Comparison of ENCODE assay signal across 8 cellular contexts in genomic region chr2:196170681-196171247, GRCh38. TPM values are rescaled to one million over a fixed set of nuclear protein-coding genes. Genes with fewer than 3 reads are reported as not detected.
DNase-seq lines count a peak whose midpoint lies in the region; ATAC-seq and TF ChIP-seq lines count a peak whose summit lies in the region.

No MANE protein-coding gene starts in this region.

- no TSS peak for BruUV-seq in Caco-2 (replicated peaks; lab: Mats Ljungman, UMichigan)

- peak overlapping the region; percentile 56 for H3K9ac ChIP-seq in endodermal cell (ENCODE audit: extremely low read depth, low read length, poor library complexity, severe bottlenecking)
- peak overlapping the region; percentile 37 for H3K9ac ChIP-seq in muscle layer of colon (ENCODE audit: low read length)

- H3K9me3 ChIP-seq in Caco-2 (no peaks in the 10 kb centered on the region), endodermal cell (ENCODE audit: control insufficient read depth, low read length) (no peaks in the 10 kb centered on the region), muscle layer of colon (ENCODE audit: low read length) (no peaks in the 10 kb centered on the region)

- H3K9me3 Mint-ChIP-seq in Caco-2 (ENCODE audit: unreplicated experiment): no peaks in the 10 kb centered on the region
- no peaks in the 10 kb centered on the region for H3K9me3 Mint-ChIP-seq in endodermal cell

- TF ChIP-seq CTCF in Caco-2 (IDR thresholded peaks at IDR 0.05; ENCODE audit: insufficient read depth in 1 of 2, low read depth in 1 of 2, low read length in 1 of 2, severe bottlenecking in 1 of 2, unreplicated experiment in 1 of 2) (no peak), HL-60 (IDR thresholded peaks at IDR 0.05; ENCODE audit: insufficient read depth, low read length) (no peak), WI38 (IDR thresholded peaks at IDR 0.05; ENCODE audit: low read depth, low read length) (no peak), endodermal cell (conservative IDR thresholded peaks at IDR 0.05) (no peak)

- H3K27ac Mint-ChIP-seq in Caco-2 (ENCODE audit: unreplicated experiment) (peak overlapping the region; percentile 83), endodermal cell (peak overlapping the region; percentile 78)

- peak; percentile 13 for ATAC-seq in GM19438 (IDR thresholded peaks at IDR 0.05; ENCODE audit: low read depth, unreplicated experiment)

- DNase-seq in Caco-2 (no peak), HL-60 (ENCODE audit: low read depth in 1 of 2, low spot score in 1 of 2) (peak in 1 of 2 experiments; percentile 14), endodermal cell (no peak), middle frontal gyrus (ENCODE audit: extremely low spot score, low spot score) (no peak), inferior parietal cortex (ENCODE audit: extremely low spot score) (no peak)

- H3K4me1 Mint-ChIP-seq in Caco-2 (ENCODE audit: low read depth, unreplicated experiment) (peaks cover 36% of the 10 kb centered on the region), endodermal cell (peaks cover 16% of the 10 kb centered on the region)

- H3K4me3 ChIP-seq in Caco-2 (ENCODE audit: low read depth, low read length) (peak overlapping the region; percentile 96), HL-60 (replicated peaks; ENCODE audit: insufficient read depth, low read length) (peak overlapping the region; percentile 66), WI38 (ENCODE audit: low read depth, low read length) (peak overlapping the region; percentile 95), endodermal cell (ENCODE audit: low read length) (peak overlapping the region; percentile 97), muscle layer of colon (ENCODE audit: low read depth in 1 of 2, low read length in 2 of 2) (peak overlapping the region; percentile 75 to 76)

- H3K27me3 ChIP-seq in Caco-2 (replicated peaks; ENCODE audit: control insufficient read depth, insufficient read depth, low read length): no peaks in the 10 kb centered on the region
- H3K27me3 ChIP-seq in HL-60 (ENCODE audit: insufficient read depth, poor library complexity, severe bottlenecking): no peaks in the 10 kb centered on the region
- peaks cover 36% of the 10 kb centered on the region for H3K27me3 ChIP-seq in endodermal cell (ENCODE audit: control insufficient read depth, insufficient read depth, low read length, poor library complexity, severe bottlenecking)
- H3K27me3 ChIP-seq in muscle layer of colon (ENCODE audit: control insufficient read depth in 1 of 2, insufficient read depth in 2 of 2, low read length in 2 of 2): no peaks in the 10 kb centered on the region

- H3K36me3 ChIP-seq in Caco-2 (ENCODE audit: control insufficient read depth, insufficient read depth, low read length) (no peaks in the 10 kb centered on the region), endodermal cell (ENCODE audit: control insufficient read depth, insufficient read depth, low read length) (no peaks in the 10 kb centered on the region), muscle layer of colon (ENCODE audit: insufficient read depth, low read length) (no peaks in the 10 kb centered on the region)

- H3K27ac ChIP-seq in HL-60 (replicated peaks): peak overlapping the region; percentile 95
- H3K27ac ChIP-seq in endodermal cell (ENCODE audit: low read depth, low read length): peak overlapping the region; percentile 66
- H3K27ac ChIP-seq in muscle layer of colon (ENCODE audit: low read depth, low read length): peak overlapping the region; percentile 61

- POLR2A ChIA-PET in Caco-2 (lab: Charles Lee): interaction anchor here (0.6 to 2.1 kb wide), 6 partner anchors 27 to 310 kb away, joined by 3 to 12 read pairs (median 6); no protein-coding TSS in a partner anchor

- intact Hi-C loops in Caco-2 (cut with micrococcal nuclease; ENCODE audit: unreplicated experiment): loop anchor here (1.0 to 2.0 kb wide), 4 partner anchors 39 to 160 kb away; no protein-coding TSS in a partner anchor

- H3K4me3 Mint-ChIP-seq in Caco-2 (ENCODE audit: unreplicated experiment): peak overlapping the region; percentile 97
- H3K4me3 Mint-ChIP-seq in endodermal cell: peak overlapping the region; percentile 64

- H3K36me3 Mint-ChIP-seq in Caco-2 (ENCODE audit: insufficient read depth, unreplicated experiment) (peaks cover 28% of the 10 kb centered on the region), endodermal cell (ENCODE audit: low read depth) (no peaks in the 10 kb centered on the region)

- CTCF ChIA-PET in Caco-2 (lab: Charles Lee): interaction anchor here (0.6 to 1.0 kb wide), 2 partner anchors 106 to 1206 kb away, joined by 4 read pairs; no protein-coding TSS in a partner anchor

- H3K4me1 ChIP-seq in Caco-2 (peaks cover 21% of the 10 kb centered on the region), endodermal cell (ENCODE audit: control insufficient read depth, insufficient read depth, low read length) (no peaks in the 10 kb centered on the region), muscle layer of colon (ENCODE audit: insufficient read depth, low read length) (peaks cover 6% of the 10 kb centered on the region)

- 0% methylated on average over 36 to 53 of the region's 53 CpGs for WGBS in endodermal cell (ENCODE audit: insufficient coverage in 1 of 2, insufficient read length in 1 of 2), 2 experiments

- H3K27me3 Mint-ChIP-seq in Caco-2 (ENCODE audit: insufficient read depth, unreplicated experiment): no peaks in the 10 kb centered on the region
- peaks cover 33% of the 10 kb centered on the region for H3K27me3 Mint-ChIP-seq in endodermal cell (ENCODE audit: insufficient read depth)

RNA-seq across cellular contexts. Expression of gene STK17B, which starts 0.6 kb away (rescaled TPM):
- total RNA-seq in Caco-2 (2022) (54.7 and 58.0 TPM in 2 replicates), endodermal cell (10 to 100 TPM in 1 of 2 donors, 1 to 10 TPM in 1; 6.2 to 10.8 TPM)
- 7.8 TPM for polyA plus RNA-seq in endodermal cell (2013, experiment 1 of 2)
- polyA plus RNA-seq in endodermal cell (2013, experiment 2 of 2): 9.2 TPM
